ENCODE assay signal across 8 cellular contexts in the genomic region with DNA sequence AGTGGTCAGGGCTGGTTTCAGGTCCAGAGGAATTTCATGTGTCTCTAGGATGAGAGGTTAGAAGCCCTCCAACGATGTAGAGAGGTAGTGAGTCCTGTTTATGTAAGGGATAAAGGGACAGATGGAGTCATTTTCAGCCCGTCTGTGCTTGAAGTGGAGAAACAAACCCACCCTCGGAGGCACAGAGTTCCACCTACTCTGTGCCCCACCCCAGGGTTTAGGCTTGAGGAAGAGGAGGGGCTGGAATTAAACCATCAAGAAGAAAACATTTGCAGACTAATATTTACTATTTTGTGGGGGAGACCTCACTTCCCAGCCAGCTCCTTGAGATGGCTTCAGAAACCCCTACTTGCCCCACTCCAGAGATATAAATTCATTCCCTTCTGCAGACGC. TPM values are rescaled to one million over a fixed set of nuclear protein-coding genes. Genes with fewer than 3 reads are reported as not detected.
DNase-seq lines count a peak whose midpoint lies in the region; ATAC-seq and TF ChIP-seq lines count a peak whose summit lies in the region.

No MANE protein-coding gene starts in this region.

- ATAC-seq in thoracic aorta (ENCODE audit: insufficient number of reproducible peaks, low FRiP score, low read depth), result no peak
- no peak for ATAC-seq in HG02763 (IDR thresholded peaks at IDR 0.05; ENCODE audit: unreplicated experiment)
- ATAC-seq in GM18858 (IDR thresholded peaks at IDR 0.05; ENCODE audit: unreplicated experiment), result no peak

- peak overlapping the region; percentile 83 for H3K4me3 Mint-ChIP-seq in activated T-cell treated with anti-CD3 and anti-CD28 coated beads, Interleukin-2, amount 50 U/mL, for 24 hours

- H3K27me3 Mint-ChIP-seq in activated T-cell treated with anti-CD3 and anti-CD28 coated beads, Interleukin-2, amount 50 U/mL, for 24 hours, result peaks cover 7% of the 10 kb centered on the region

- no peaks in the 10 kb centered on the region for H3K27me3 ChIP-seq in iPS-20b (ENCODE audit: insufficient read depth, low read length)
- H3K27me3 ChIP-seq in thoracic aorta (replicated peaks; ENCODE audit: insufficient read depth), result no peaks in the 10 kb centered on the region

- H3K4me1 ChIP-seq in iPS-20b (ENCODE audit: insufficient read depth, low read length) (peaks cover 10% of the 10 kb centered on the region; the same call in 1 of the 2 replicates), thoracic aorta (ENCODE audit: control insufficient read depth in 1 of 2, low read depth in 2 of 2) (peaks cover 0 to 19% of the 10 kb centered on the region in 2 donors)

- peak overlapping the region; percentile 58; the same call in 1 of the 2 replicates for H3K4me3 ChIP-seq in WI38 (ENCODE audit: low read depth, low read length)
- peak overlapping the region; percentile 80 for H3K4me3 ChIP-seq in iPS-20b (ENCODE audit: low read length)
- peak overlapping the region; percentile 90 for H3K4me3 ChIP-seq in thoracic aorta

- peak overlapping the region; percentile 89; the same call in 1 of the 2 replicates for H3K9ac ChIP-seq in iPS-20b (ENCODE audit: low read depth, low read length)

- no peaks in the 10 kb centered on the region for H3K9me3 Mint-ChIP-seq in activated T-cell treated with anti-CD3 and anti-CD28 coated beads, Interleukin-2, amount 50 U/mL, for 24 hours

- H3K27ac ChIP-seq in iPS-20b (ENCODE audit: low read length) (peak overlapping the region; percentile 95), thoracic aorta (peak overlapping the region; percentile 66 to 71)

- no peak for TF ChIP-seq CTCF in WI38 (IDR thresholded peaks at IDR 0.05; ENCODE audit: low read depth, low read length)
- no peak for TF ChIP-seq CTCF in thoracic aorta (IDR thresholded peaks at IDR 0.05)

- no peak for DNase-seq in activated T-cell treated with anti-CD3 and anti-CD28 coated beads, Interleukin-2, amount 50 U/mL, for 24 hours
- no peak for DNase-seq in activated T-cell treated with anti-CD3 and anti-CD28 coated beads for 4 hours
- no peak for DNase-seq in thoracic aorta (ENCODE audit: low spot score)
- DNase-seq in activated CD4-positive, alpha-beta T cell treated with anti-CD3 and anti-CD28 coated beads for 1 hour, result no peak

- H3K4me1 Mint-ChIP-seq in activated T-cell treated with anti-CD3 and anti-CD28 coated beads, Interleukin-2, amount 50 U/mL, for 24 hours (ENCODE audit: low read depth), result peaks cover 27% of the 10 kb centered on the region

- peaks cover 29% of the 10 kb centered on the region for H3K36me3 ChIP-seq in iPS-20b (ENCODE audit: insufficient read depth, low read depth, low read length)
- no peaks in the 10 kb centered on the region for H3K36me3 ChIP-seq in thoracic aorta

- H3K36me3 Mint-ChIP-seq in activated T-cell treated with anti-CD3 and anti-CD28 coated beads, Interleukin-2, amount 50 U/mL, for 24 hours (ENCODE audit: low read depth), result peaks cover 45% of the 10 kb centered on the region

- peak overlapping the region; percentile 96 for H3K27ac Mint-ChIP-seq in activated T-cell treated with anti-CD3 and anti-CD28 coated beads, Interleukin-2, amount 50 U/mL, for 24 hours

- H3K9me3 ChIP-seq in iPS-20b (ENCODE audit: insufficient read depth, low read depth, low read length), result no peaks in the 10 kb centered on the region
- H3K9me3 ChIP-seq in thoracic aorta, result no peaks in the 10 kb centered on the region

RNA-seq across cellular contexts. Expression of a gene that starts 0.9 kb away (rescaled TPM):
- 10 to 100 TPM; 46.3 to 49.9 TPM for total RNA-seq in thoracic aorta

RNA-seq across cellular contexts. Expression of a gene that starts 33.1 kb away (rescaled TPM):
- 10 to 100 TPM in 1 of 2 donors, 1 to 10 TPM in 1; 7.0 to 11.5 TPM for total RNA-seq in thoracic aorta
